In the genomic region with DNA sequence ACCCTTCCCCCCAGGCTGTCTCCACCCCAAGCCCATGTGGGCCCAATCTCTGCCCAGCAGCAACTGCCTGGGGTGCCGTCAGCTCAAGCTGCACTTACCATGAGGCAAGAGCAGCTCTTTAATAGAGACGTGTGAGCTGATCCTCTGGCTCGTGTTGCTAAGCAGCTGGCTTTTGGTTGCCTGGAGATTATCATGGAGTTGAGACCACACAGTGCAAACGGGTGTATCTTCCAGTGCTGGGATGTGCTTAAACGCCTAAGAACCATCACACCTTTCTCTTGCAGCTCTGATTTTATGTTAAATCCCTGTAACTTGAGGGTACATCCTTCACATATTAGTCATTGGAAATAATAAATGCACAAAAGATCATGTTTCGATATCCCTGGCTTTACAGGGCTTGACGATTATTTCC, we compare ENCODE assay signal across 11 cellular contexts.
A peak's percentile ranks its signal among the peaks of the same experiment; 100 is the strongest.
DNase-seq lines count a peak whose midpoint lies in the region; ATAC-seq and TF ChIP-seq lines count a peak whose summit lies in the region.
"Had no signal": no experiment of that assay in that cellular context is flagged by ENCODE, and none has a peak within 500 bp of the region (broad histone marks: within the 10 kb centered on the region; RNA-seq: fewer than 3 reads in every experiment).

No MANE protein-coding gene starts in this region.

- DNase-seq in NCI-H2029 (lab: John Stamatoyannopoulos, UW) (peak; percentile 41), NCI-H2029 treated with DMSO at 0.1 percent for 48 hours (lab: John Stamatoyannopoulos, UW) (no peak), NCI-H69 (lab: John Stamatoyannopoulos, UW) (peak; percentile 49), fibroblast of the conjunctiva (ENCODE audit: low read depth) (peak; percentile 53), testis (peak; percentile 32)
- DNase-seq: midbrain; MM.1S; stimulated activated naive CD4-positive, alpha-beta T cell treated with Interleukin-2 at 50 U/mL for 16 hours had no signal

- TF ChIP-seq CTCF in testis (IDR thresholded peaks at IDR 0.05) = no peak

- no peaks in the 10 kb centered on the region for H3K36me3 ChIP-seq in testis (ENCODE audit: low read depth, missing control alignments)

- intact Hi-C loops in testis (cut with DNase I; ENCODE audit: low total_unique reads) = no loop called here

- no peaks in the 10 kb centered on the region for H3K9me3 ChIP-seq in testis

- 59 to 64% methylated on average over 7 of the region's 7 CpGs for WGBS in testis, 2 donors

- no peak overlapping the region for H3K4me3 ChIP-seq in testis

- TF ChIP-seq POLR2A in testis (IDR thresholded peaks at IDR 0.05) = no peak

- H3K27ac ChIP-seq in testis = no peak overlapping the region

- ATAC-seq in HG03097 (IDR thresholded peaks at IDR 0.05; ENCODE audit: low FRiP score, unreplicated experiment) (no peak), GM21737 (IDR thresholded peaks at IDR 0.05; ENCODE audit: unreplicated experiment) (no peak), GM21367 (IDR thresholded peaks at IDR 0.05; ENCODE audit: unreplicated experiment) (no peak)

- no peaks in the 10 kb centered on the region for H3K4me1 ChIP-seq in testis

- no peaks in the 10 kb centered on the region for H3K27me3 ChIP-seq in testis
